In genomic region chr6:3844097-3844463, GRCh38 we compare ENCODE assay signal across 20 cellular contexts. TPM values are rescaled to one million over a fixed set of nuclear protein-coding genes. Genes with fewer than 3 reads are reported as not detected.
A peak's percentile ranks its signal among the peaks of the same experiment; 100 is the strongest.
DNase-seq lines count a peak whose midpoint lies in the region; TF ChIP-seq lines count a peak whose summit lies in the region.
"Had no signal": no experiment of that assay in that cellular context is flagged by ENCODE, and none has a peak within 500 bp of the region (broad histone marks: within the 10 kb centered on the region; RNA-seq: fewer than 3 reads in every experiment).

No MANE protein-coding gene starts in this region.

- H2BK5ac ChIP-seq in mesenchymal stem cell (ENCODE audit: low read depth, low read length, poor library complexity, severe bottlenecking) = no peak overlapping the region

- no peaks in the 10 kb centered on the region for H3K79me1 ChIP-seq in mesenchymal stem cell (replicated peaks; ENCODE audit: low read length, poor library complexity, severe bottlenecking)

- no peak for TF ChIP-seq CTCF in chondrocyte (IDR thresholded peaks at IDR 0.05)
- TF ChIP-seq CTCF in testis (IDR thresholded peaks at IDR 0.05) = no peak
- TF ChIP-seq CTCF in tibial nerve (IDR thresholded peaks at IDR 0.05) = no peak

- H3K27me3 ChIP-seq in ACC112 (ENCODE audit: insufficient read depth, low read length) (no peaks in the 10 kb centered on the region), mesenchymal stem cell (ENCODE audit: control insufficient read depth in 1 of 2, insufficient read depth in 1 of 2, low read length in 2 of 2) (no peaks in the 10 kb centered on the region), testis (no peaks in the 10 kb centered on the region), tibial nerve (no peaks in the 10 kb centered on the region)
- H3K27me3 ChIP-seq: transverse colon had no signal

- no peak overlapping the region for H4K91ac ChIP-seq in mesenchymal stem cell (ENCODE audit: low read length)

- H3K9ac ChIP-seq in mesenchymal stem cell (ENCODE audit: low read length) = peak overlapping the region; percentile 53

- peak overlapping the region; percentile 97 for H3K27ac Mint-ChIP-seq in chondrocyte (ENCODE audit: unreplicated experiment)
- no peak overlapping the region for H3K27ac Mint-ChIP-seq in activated T-helper 1 cell treated with anti-CD3 and anti-CD28 coated beads, Interleukin-12 subunit alpha, Interleukin-12 subunit beta, Interleukin-2, Interleukin-4 antibody, amounts not matched to agents 30 ng/mL and 10 ng/mL and 1 ng/mL, durations not matched to agents 14 hours and 24 hours and 36 hours
- H3K27ac Mint-ChIP-seq: activated CD8-positive, alpha-beta memory T cell treated with anti-CD3 and anti-CD28 coated beads, Interleukin-2, amount 10 ng/mL, durations not matched to agents 7 days and 5 days; activated naive CD4-positive, alpha-beta T cell treated with anti-CD3 and anti-CD28 coated beads for 36 hours; GM23338; naive thymus-derived CD8-positive, alpha-beta T cell had no signal

- DNase-seq in LHCN-M2 (ENCODE audit: low read depth) (peak; percentile 67), chondrocyte (ENCODE audit: low spot score) (no peak), mesenchymal stem cell (peak; percentile 51), testis (no peak), NCI-H1417 treated with DMSO at 0.1 percent for 48 hours (lab: John Stamatoyannopoulos, UW) (no peak), tibial nerve (ENCODE audit: low spot score in 2 of 2) (no peak)
- DNase-seq in activated T-helper 1 cell treated with anti-CD3 and anti-CD28 coated beads, Interleukin-12 subunit alpha, Interleukin-12 subunit beta, Interleukin-2, Interleukin-4 antibody, amounts not matched to agents 30 ng/mL and 10 ng/mL and 1 ng/mL, durations not matched to agents 14 hours and 24 hours and 36 hours (ENCODE audit: low spot score) = no peak
- DNase-seq: ACHN; activated naive CD4-positive, alpha-beta T cell treated with anti-CD3 and anti-CD28 coated beads for 36 hours; Caco-2; naive thymus-derived CD8-positive, alpha-beta T cell; NCI-H1048; psoas muscle; transverse colon had no signal

- H2BK15ac ChIP-seq in mesenchymal stem cell (ENCODE audit: low read depth, poor library complexity, severe bottlenecking) = no peak overlapping the region

- H3K4me2 ChIP-seq in mesenchymal stem cell (ENCODE audit: low read length, poor library complexity, severe bottlenecking) = no peak overlapping the region
- H3K4me2 ChIP-seq: GM23338 had no signal

- H3K4me3 Mint-ChIP-seq in chondrocyte (ENCODE audit: unreplicated experiment) = no peak overlapping the region
- H3K4me3 Mint-ChIP-seq in activated T-helper 1 cell treated with anti-CD3 and anti-CD28 coated beads, Interleukin-12 subunit alpha, Interleukin-12 subunit beta, Interleukin-2, Interleukin-4 antibody, amounts not matched to agents 30 ng/mL and 10 ng/mL and 1 ng/mL, durations not matched to agents 14 hours and 24 hours and 36 hours = no peak overlapping the region
- H3K4me3 Mint-ChIP-seq: activated CD8-positive, alpha-beta memory T cell treated with anti-CD3 and anti-CD28 coated beads, Interleukin-2, amount 10 ng/mL, durations not matched to agents 7 days and 5 days; activated naive CD4-positive, alpha-beta T cell treated with anti-CD3 and anti-CD28 coated beads for 36 hours; GM23338; naive thymus-derived CD8-positive, alpha-beta T cell had no signal

- H3K36me3 ChIP-seq in ACC112 (ENCODE audit: insufficient read depth, low read length) (no peaks in the 10 kb centered on the region), mesenchymal stem cell (ENCODE audit: control insufficient read depth in 1 of 2, insufficient read depth in 2 of 2, low read depth in 1 of 2, low read length in 2 of 2) (no peaks in the 10 kb centered on the region), testis (ENCODE audit: low read depth, missing control alignments) (no peaks in the 10 kb centered on the region), tibial nerve (no peaks in the 10 kb centered on the region)
- H3K36me3 ChIP-seq: transverse colon, WERI-Rb-1 had no signal

- H2AFZ ChIP-seq in ACC112 (ENCODE audit: low read length, unreplicated experiment) (peak overlapping the region; percentile 41), mesenchymal stem cell (ENCODE audit: low read depth, low read length) (no peak overlapping the region)
- H2AFZ ChIP-seq: GM23338 had no signal

- no peak overlapping the region for H2BK120ac ChIP-seq in mesenchymal stem cell (ENCODE audit: low read depth, low read length)

- no peak overlapping the region for H3K4ac ChIP-seq in mesenchymal stem cell (ENCODE audit: low read depth in 1 of 2, low read length in 2 of 2)

- WGBS in mesenchymal stem cell = 68% methylated on average over 4 of the region's 5 CpGs
- WGBS in testis, 2 donors = 81 to 92% methylated on average over 5 of the region's 5 CpGs
- 81 to 85% methylated on average over 5 of the region's 5 CpGs for WGBS in tibial nerve, 2 donors

- no peak overlapping the region for H2BK12ac ChIP-seq in mesenchymal stem cell (ENCODE audit: low read length in 2 of 2)

- H3K9me3 ChIP-seq in mesenchymal stem cell (ENCODE audit: control insufficient read depth, low read length) (no peaks in the 10 kb centered on the region), testis (no peaks in the 10 kb centered on the region), tibial nerve (no peaks in the 10 kb centered on the region)
- H3K9me3 ChIP-seq: psoas muscle, transverse colon had no signal

- H3K36me3 Mint-ChIP-seq in chondrocyte (ENCODE audit: low read depth) = no peaks in the 10 kb centered on the region
- no peaks in the 10 kb centered on the region for H3K36me3 Mint-ChIP-seq in activated T-helper 1 cell treated with anti-CD3 and anti-CD28 coated beads, Interleukin-12 subunit alpha, Interleukin-12 subunit beta, Interleukin-2, Interleukin-4 antibody, amounts not matched to agents 30 ng/mL and 10 ng/mL and 1 ng/mL, durations not matched to agents 14 hours and 24 hours and 36 hours (ENCODE audit: low read depth)
- H3K36me3 Mint-ChIP-seq: naive thymus-derived CD8-positive, alpha-beta T cell had no signal

- intact Hi-C loops in testis (cut with DNase I; ENCODE audit: low total_unique reads) = no loop called here
- intact Hi-C loops in activated T-helper 1 cell treated with anti-CD3 and anti-CD28 coated beads, Interleukin-12 subunit alpha, Interleukin-12 subunit beta, Interleukin-2, Interleukin-4 antibody, amounts not matched to agents 30 ng/mL and 10 ng/mL and 1 ng/mL, durations not matched to agents 14 hours and 24 hours and 36 hours (cut with micrococcal nuclease) = no loop called here

- no peak overlapping the region for H3K14ac ChIP-seq in mesenchymal stem cell (ENCODE audit: low read length in 2 of 2)

- peak overlapping the region; percentile 82 for H3K27ac ChIP-seq in ACC112 (ENCODE audit: low read depth, low read length)
- H3K27ac ChIP-seq in mesenchymal stem cell (ENCODE audit: low read length, poor library complexity, severe bottlenecking) = no peak overlapping the region
- H3K27ac ChIP-seq in testis = no peak overlapping the region
- no peak overlapping the region for H3K27ac ChIP-seq in tibial nerve
- H3K27ac ChIP-seq: psoas muscle, SK-N-MC, WERI-Rb-1 had no signal

- H3K9me3 Mint-ChIP-seq in chondrocyte (ENCODE audit: low read depth) = no peaks in the 10 kb centered on the region
- H3K9me3 Mint-ChIP-seq in activated T-helper 1 cell treated with anti-CD3 and anti-CD28 coated beads, Interleukin-12 subunit alpha, Interleukin-12 subunit beta, Interleukin-2, Interleukin-4 antibody, amounts not matched to agents 30 ng/mL and 10 ng/mL and 1 ng/mL, durations not matched to agents 14 hours and 24 hours and 36 hours = no peaks in the 10 kb centered on the region
- H3K9me3 Mint-ChIP-seq: activated naive CD4-positive, alpha-beta T cell treated with anti-CD3 and anti-CD28 coated beads for 36 hours; GM23338 had no signal

- TF ChIP-seq POLR2A in testis (IDR thresholded peaks at IDR 0.05) (no peak), tibial nerve (IDR thresholded peaks at IDR 0.05) (no peak)

- no peaks in the 10 kb centered on the region for H3K79me2 ChIP-seq in ACC112 (ENCODE audit: control insufficient read depth, insufficient read depth, low read length, unreplicated experiment)

- no peak overlapping the region for H3K18ac ChIP-seq in mesenchymal stem cell (ENCODE audit: low read depth in 1 of 2, low read length in 2 of 2)

- no peak overlapping the region for H3K23ac ChIP-seq in mesenchymal stem cell (ENCODE audit: low read length in 2 of 2)

- no peaks in the 10 kb centered on the region for H3K27me3 Mint-ChIP-seq in chondrocyte (ENCODE audit: low read depth)
- H3K27me3 Mint-ChIP-seq in activated T-helper 1 cell treated with anti-CD3 and anti-CD28 coated beads, Interleukin-12 subunit alpha, Interleukin-12 subunit beta, Interleukin-2, Interleukin-4 antibody, amounts not matched to agents 30 ng/mL and 10 ng/mL and 1 ng/mL, durations not matched to agents 14 hours and 24 hours and 36 hours (ENCODE audit: insufficient read depth) = peaks cover 4% of the 10 kb centered on the region
- H3K27me3 Mint-ChIP-seq: naive thymus-derived CD8-positive, alpha-beta T cell had no signal

- peaks cover 71% of the 10 kb centered on the region for H3K4me1 ChIP-seq in ACC112 (ENCODE audit: control insufficient read depth, insufficient read depth, low read length, unreplicated experiment)
- peaks cover 8% of the 10 kb centered on the region for H3K4me1 ChIP-seq in mesenchymal stem cell (ENCODE audit: control insufficient read depth, insufficient read depth, low read depth, low read length)
- H3K4me1 ChIP-seq in testis = no peaks in the 10 kb centered on the region
- peaks cover 0 to 8% (median 3%) of the 10 kb centered on the region in 4 donors for H3K4me1 ChIP-seq in tibial nerve

- no peak overlapping the region; the same call in 1 of the 2 replicates for H3K4me3 ChIP-seq in ACC112 (ENCODE audit: low read depth, low read length)
- H3K4me3 ChIP-seq in mesenchymal stem cell (ENCODE audit: insufficient read depth in 1 of 2, low read depth in 1 of 2, low read length in 2 of 2) = no peak overlapping the region
- no peak overlapping the region for H3K4me3 ChIP-seq in testis
- no peak overlapping the region for H3K4me3 ChIP-seq in tibial nerve
- H3K4me3 ChIP-seq: GM23338, psoas muscle, SK-N-MC, transverse colon had no signal

- H4K8ac ChIP-seq in mesenchymal stem cell (ENCODE audit: low read length) = no peak overlapping the region

- H3K4me1 Mint-ChIP-seq in chondrocyte (ENCODE audit: low read depth) = peaks cover 63% of the 10 kb centered on the region
- peaks cover 17% of the 10 kb centered on the region for H3K4me1 Mint-ChIP-seq in activated T-helper 1 cell treated with anti-CD3 and anti-CD28 coated beads, Interleukin-12 subunit alpha, Interleukin-12 subunit beta, Interleukin-2, Interleukin-4 antibody, amounts not matched to agents 30 ng/mL and 10 ng/mL and 1 ng/mL, durations not matched to agents 14 hours and 24 hours and 36 hours (ENCODE audit: low read depth)

- TF ChIP-seq EP300 in tibial nerve (IDR thresholded peaks at IDR 0.05) = no peak

- H2AK5ac ChIP-seq in mesenchymal stem cell (ENCODE audit: low read length, severe bottlenecking) = no peak overlapping the region

RNA-seq across cellular contexts. Expression of gene FAM50B, which starts 5.1 kb away (rescaled TPM):
- total RNA-seq in LHCN-M2 (2014; rRNA removed) = 8.5 and 13.6 TPM in 2 replicates
- 13.2 TPM for polyA plus RNA-seq in LHCN-M2 (2012)
- total RNA-seq in chondrocyte = 1.0 to 1.8 TPM (median 1.6 TPM) in 3 replicates
- 2.1 TPM for polyA plus RNA-seq in mesenchymal stem cell (2013, experiment 1 of 2)
- polyA plus RNA-seq in mesenchymal stem cell (2013, experiment 2 of 2) = 2.1 TPM
- total RNA-seq in testis = 10 to 100 TPM; 27.4 to 38.6 TPM
- 24.5 TPM for polyA plus RNA-seq in testis (ENCODE audit: insufficient read depth, low read depth, low replicate concordance)
- total RNA-seq in activated T-helper 1 cell treated with anti-CD3 and anti-CD28 coated beads, Interleukin-12 subunit alpha, Interleukin-12 subunit beta, Interleukin-2, Interleukin-4 antibody, amounts not matched to agents 30 ng/mL and 10 ng/mL and 1 ng/mL, durations not matched to agents 14 hours and 24 hours and 36 hours = 9.0 and 9.1 TPM in 2 replicates
- 10 to 100 TPM in 3 of 4 donors, 1 to 10 TPM in 1; 6.9 to 23.5 (median 16.1) TPM for total RNA-seq in tibial nerve
- total RNA-seq: Caco-2, HepG2 had no signal

Comparison
In these comparisons a context has a peak if more than half of its experiments do, and no peak if none do; other contexts are left out.
1. DNase-seq: peak in LHCN-M2 (single experiment) and mesenchymal stem cell (single experiment); none in chondrocyte (single experiment), testis (single experiment), activated T-helper 1 cell treated with anti-CD3 and anti-CD28 coated beads, Interleukin-12 subunit alpha, Interleukin-12 subunit beta, Interleukin-2, Interleukin-4 antibody, amounts not matched to agents 30 ng/mL and 10 ng/mL and 1 ng/mL, durations not matched to agents 14 hours and 24 hours and 36 hours (single experiment), NCI-H1417 treated with DMSO at 0.1 percent for 48 hours (single experiment) and tibial nerve (0 of 2).